In genomic region chr11:8671242-8671641, GRCh38 we compare ENCODE assay signal across 9 cellular contexts. TPM values are rescaled to one million over a fixed set of nuclear protein-coding genes. Genes with fewer than 3 reads are reported as not detected.
A peak's percentile ranks its signal among the peaks of the same experiment; 100 is the strongest.
DNase-seq lines count a peak whose midpoint lies in the region; ATAC-seq, FAIRE-seq and TF ChIP-seq lines count a peak whose summit lies in the region.
"Had no signal": no experiment of that assay in that cellular context is flagged by ENCODE, and none has a peak within 500 bp of the region (broad histone marks: within the 10 kb centered on the region; RNA-seq: fewer than 3 reads in every experiment).

No MANE protein-coding gene starts in this region.

- H3K4me3 Mint-ChIP-seq in mesothelial cell of epicardium: no peak overlapping the region
- no peak overlapping the region for H3K4me3 Mint-ChIP-seq in activated CD4-positive, alpha-beta memory T cell treated with anti-CD3 and anti-CD28 coated beads for 36 hours

- DNase-seq in AG10803 (ENCODE audit: low read depth) (peak; percentile 98), NCI-H226 (peak; percentile 91), mesothelial cell of epicardium (ENCODE audit: low spot score in 2 of 2, unreplicated experiment in 2 of 2) (no peak), T-helper 9 cell (no peak)
- no peak for DNase-seq in activated CD4-positive, alpha-beta memory T cell treated with anti-CD3 and anti-CD28 coated beads for 36 hours

- peak overlapping the region; percentile 10; the same call in 1 of the 2 replicates for H3K4me3 ChIP-seq in AG10803 (ENCODE audit: low read length)

- H3K36me3 Mint-ChIP-seq in mesothelial cell of epicardium: no peaks in the 10 kb centered on the region
- peaks cover 40% of the 10 kb centered on the region for H3K36me3 Mint-ChIP-seq in activated CD4-positive, alpha-beta memory T cell treated with anti-CD3 and anti-CD28 coated beads for 36 hours

- peak; percentile 74 for FAIRE-seq in endometrium (lab: Jason Lieb, UNC)
- FAIRE-seq: colon had no signal

- H3K9me3 Mint-ChIP-seq in mesothelial cell of epicardium: no peaks in the 10 kb centered on the region
- H3K9me3 Mint-ChIP-seq in activated CD4-positive, alpha-beta memory T cell treated with anti-CD3 and anti-CD28 coated beads for 36 hours: no peaks in the 10 kb centered on the region

- H3K27me3 Mint-ChIP-seq in mesothelial cell of epicardium (ENCODE audit: low read depth): no peaks in the 10 kb centered on the region
- no peaks in the 10 kb centered on the region for H3K27me3 Mint-ChIP-seq in activated CD4-positive, alpha-beta memory T cell treated with anti-CD3 and anti-CD28 coated beads for 36 hours

- TF ChIP-seq CTCF in AG10803 (conservative IDR thresholded peaks at IDR 0.05; ENCODE audit: low read length) (no peak), mesothelial cell of epicardium (IDR thresholded peaks at IDR 0.05; ENCODE audit: unreplicated experiment) (no peak)

- CTCF ChIA-PET in activated CD4-positive, alpha-beta memory T cell treated with anti-CD3 and anti-CD28 coated beads for 36 hours (lab: Charles Lee): interaction anchor here (0.6 kb wide), 1 partner anchor 357 kb away, joined by 3 read pairs; no protein-coding TSS in a partner anchor

- intact Hi-C loops in activated CD4-positive, alpha-beta memory T cell treated with anti-CD3 and anti-CD28 coated beads for 36 hours (cut with micrococcal nuclease): no loop called here

- POLR2A ChIA-PET in activated CD4-positive, alpha-beta memory T cell treated with anti-CD3 and anti-CD28 coated beads for 36 hours (lab: Charles Lee): no interaction called here

- peaks cover 11% of the 10 kb centered on the region for H3K4me1 Mint-ChIP-seq in mesothelial cell of epicardium
- H3K4me1 Mint-ChIP-seq in activated CD4-positive, alpha-beta memory T cell treated with anti-CD3 and anti-CD28 coated beads for 36 hours (ENCODE audit: low read depth): no peaks in the 10 kb centered on the region

- ATAC-seq in HG03108 (IDR thresholded peaks at IDR 0.05; ENCODE audit: unreplicated experiment): no peak
- no peak for ATAC-seq in HG02642 (IDR thresholded peaks at IDR 0.05; ENCODE audit: poor library complexity, unreplicated experiment)

- H3K27ac Mint-ChIP-seq in mesothelial cell of epicardium: peak overlapping the region; percentile 87
- H3K27ac Mint-ChIP-seq in activated CD4-positive, alpha-beta memory T cell treated with anti-CD3 and anti-CD28 coated beads for 36 hours: no peak overlapping the region

RNA-seq across cellular contexts. Expression of gene TRIM66, which starts 11.2 kb away (rescaled TPM):
- total RNA-seq in mesothelial cell of epicardium: 8.3 to 10.1 TPM (median 8.7 TPM) in 3 replicates
- 10 to 100 TPM; 18.3 to 24.2 TPM for total RNA-seq in activated CD4-positive, alpha-beta memory T cell treated with anti-CD3 and anti-CD28 coated beads for 36 hours

RNA-seq across cellular contexts. Expression of gene RPL27A, which starts 11.3 kb away (rescaled TPM):
- total RNA-seq in mesothelial cell of epicardium: 923 to 980 TPM (median 964 TPM) in 3 replicates
- 1,000 to 10,000 TPM; 1,027 to 1,094 TPM for total RNA-seq in activated CD4-positive, alpha-beta memory T cell treated with anti-CD3 and anti-CD28 coated beads for 36 hours

Comparison
In these comparisons a context has a peak if more than half of its experiments do, and no peak if none do; other contexts are left out.
1. DNase-seq: peak in AG10803 (single experiment) and NCI-H226 (single experiment); none in mesothelial cell of epicardium (0 of 2), activated CD4-positive, alpha-beta memory T cell treated with anti-CD3 and anti-CD28 coated beads for 36 hours (single experiment) and T-helper 9 cell (single experiment).